14 cellular contexts compared by ENCODE assay signal in the genomic region with DNA sequence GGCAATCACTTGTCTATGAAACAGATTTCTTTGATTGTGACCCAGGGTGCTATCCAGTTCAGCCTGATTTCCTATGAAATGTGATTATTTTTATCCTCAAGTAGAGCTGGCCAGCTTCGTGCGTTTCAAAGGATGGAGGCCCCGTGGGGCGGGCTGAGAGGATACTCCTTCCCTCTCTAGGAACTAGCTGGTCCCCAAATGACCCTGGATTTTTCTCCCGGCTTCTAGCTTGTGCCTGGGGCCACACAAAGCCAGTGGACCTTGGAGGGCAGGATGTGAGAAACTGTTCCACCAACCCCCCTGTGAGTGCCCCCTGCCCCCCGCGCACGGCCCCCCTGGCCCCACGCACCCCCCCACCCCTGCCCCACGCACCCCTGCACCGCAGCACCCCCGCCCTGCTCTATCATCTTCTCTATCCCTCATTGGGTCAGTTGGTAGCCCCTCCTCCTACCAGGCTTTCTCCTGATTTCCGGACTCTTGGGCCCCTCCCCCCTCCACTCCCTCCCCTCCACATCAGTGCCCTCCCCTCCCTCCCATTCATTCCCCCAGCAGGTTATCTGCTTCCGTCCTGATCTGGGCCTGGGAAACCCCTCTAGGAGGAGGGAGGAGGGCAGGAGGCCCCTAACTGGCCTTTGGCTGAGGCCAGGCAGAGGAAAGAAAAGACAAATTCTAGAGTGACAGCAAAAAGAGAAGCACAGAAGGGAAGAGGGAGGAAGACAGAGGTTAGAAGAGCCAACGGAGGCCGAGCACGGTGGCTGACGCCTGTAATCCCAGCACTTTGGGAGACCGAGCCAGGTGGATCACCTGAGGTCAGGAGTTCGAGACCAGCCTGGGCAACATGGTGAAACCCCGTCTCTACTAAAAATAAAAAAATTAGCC. TPM values are rescaled to one million over a fixed set of nuclear protein-coding genes. Genes with fewer than 3 reads are reported as not detected.
DNase-seq lines count a peak whose midpoint lies in the region; ATAC-seq and TF ChIP-seq lines count a peak whose summit lies in the region.
"Had no signal": no experiment of that assay in that cellular context is flagged by ENCODE, and none has a peak within 500 bp of the region (broad histone marks: within the 10 kb centered on the region; RNA-seq: fewer than 3 reads in every experiment).

No MANE protein-coding gene starts in this region.

- no peaks in the 10 kb centered on the region for H3K27me3 Mint-ChIP-seq in activated naive CD4-positive, alpha-beta T cell treated with anti-CD3 and anti-CD28 coated beads, Interleukin-2, amount 10 ng/mL, durations not matched to agents 7 days and 5 days
- H3K27me3 Mint-ChIP-seq in T-cell, result peaks cover 0 to 17% of the 10 kb centered on the region in 2 donors
- no peaks in the 10 kb centered on the region for H3K27me3 Mint-ChIP-seq in endothelial cell (ENCODE audit: unreplicated experiment)
- no peaks in the 10 kb centered on the region for H3K27me3 Mint-ChIP-seq in stimulated activated naive CD8-positive, alpha-beta T cell treated with anti-CD3 and anti-CD28 coated beads, Interleukin-15, amount 100 ng/mL, for 72 hours

- TF ChIP-seq CTCF in endothelial cell (IDR thresholded peaks at IDR 0.05; ENCODE audit: unreplicated experiment), result no peak

- peak overlapping the region; percentile 87 for H3K27ac Mint-ChIP-seq in activated naive CD4-positive, alpha-beta T cell treated with anti-CD3 and anti-CD28 coated beads, Interleukin-2, amount 10 ng/mL, durations not matched to agents 7 days and 5 days
- peak overlapping the region in 1 of 2 donors; percentile 2 for H3K27ac Mint-ChIP-seq in activated naive CD4-positive, alpha-beta T cell treated with anti-CD3 and anti-CD28 coated beads, Interleukin-2, amount 50 U/mL, for 72 hours
- H3K27ac Mint-ChIP-seq in T-cell (peak overlapping the region; percentile 31 to 76), endothelial cell (ENCODE audit: unreplicated experiment) (no peak overlapping the region)
- peak overlapping the region; percentile 69 to 93 for H3K27ac Mint-ChIP-seq in stimulated activated naive CD8-positive, alpha-beta T cell treated with anti-CD3 and anti-CD28 coated beads, Interleukin-15, amount 100 ng/mL, for 72 hours

- CTCF ChIA-PET in activated naive CD4-positive, alpha-beta T cell treated with anti-CD3 and anti-CD28 coated beads, Interleukin-2, amount 10 ng/mL, durations not matched to agents 7 days and 5 days (lab: Charles Lee), result interaction anchor here (1.1 kb wide), 1 partner anchor 106 kb away, joined by 3 read pairs; no protein-coding TSS in a partner anchor
- CTCF ChIA-PET in T-cell (lab: Charles Lee), result no interaction called here

- H3K9me3 Mint-ChIP-seq in activated naive CD4-positive, alpha-beta T cell treated with anti-CD3 and anti-CD28 coated beads, Interleukin-2, amount 10 ng/mL, durations not matched to agents 7 days and 5 days, result no peaks in the 10 kb centered on the region
- no peaks in the 10 kb centered on the region for H3K9me3 Mint-ChIP-seq in activated naive CD4-positive, alpha-beta T cell treated with anti-CD3 and anti-CD28 coated beads, Interleukin-2, amount 50 U/mL, for 72 hours
- H3K9me3 Mint-ChIP-seq in T-cell (no peaks in the 10 kb centered on the region), endothelial cell (ENCODE audit: unreplicated experiment) (no peaks in the 10 kb centered on the region)
- H3K9me3 Mint-ChIP-seq in stimulated activated naive CD8-positive, alpha-beta T cell treated with anti-CD3 and anti-CD28 coated beads, Interleukin-15, amount 100 ng/mL, for 72 hours, result no peaks in the 10 kb centered on the region

- peak; percentile 29 for DNase-seq in activated naive CD4-positive, alpha-beta T cell treated with anti-CD3 and anti-CD28 coated beads, Interleukin-2, amount 10 ng/mL, durations not matched to agents 7 days and 5 days
- DNase-seq in activated naive CD4-positive, alpha-beta T cell treated with anti-CD3 and anti-CD28 coated beads, Interleukin-2, amount 50 U/mL, for 72 hours (ENCODE audit: low spot score in 2 of 2), result no peak
- DNase-seq in T-cell (no peak), endothelial cell (ENCODE audit: low spot score) (peak; percentile 37), NCI-H446 treated with DMSO at 0.1 percent for 48 hours (lab: John Stamatoyannopoulos, UW) (no peak)
- DNase-seq in stimulated activated naive CD8-positive, alpha-beta T cell treated with anti-CD3 and anti-CD28 coated beads, Interleukin-15, amount 100 ng/mL, for 72 hours, result no peak
- DNase-seq: cortex of kidney, Kasumi-1, midbrain, NCI-H187 treated with DMSO at 0.1 percent for 48 hours had no signal

- peaks cover 74% of the 10 kb centered on the region for H3K4me1 Mint-ChIP-seq in activated naive CD4-positive, alpha-beta T cell treated with anti-CD3 and anti-CD28 coated beads, Interleukin-2, amount 10 ng/mL, durations not matched to agents 7 days and 5 days
- H3K4me1 Mint-ChIP-seq in T-cell (peaks cover 37 to 54% (median 54%) of the 10 kb centered on the region in 3 donors), endothelial cell (ENCODE audit: unreplicated experiment) (peaks cover 8% of the 10 kb centered on the region)
- peaks cover 67% of the 10 kb centered on the region for H3K4me1 Mint-ChIP-seq in stimulated activated naive CD8-positive, alpha-beta T cell treated with anti-CD3 and anti-CD28 coated beads, Interleukin-15, amount 100 ng/mL, for 72 hours

- ATAC-seq in activated naive CD4-positive, alpha-beta T cell treated with anti-CD3 and anti-CD28 coated beads, Interleukin-2, amount 50 U/mL, for 72 hours, result no peak
- ATAC-seq in T-cell (replicated peaks in 1 of 4) (no peak), GM21619 (IDR thresholded peaks at IDR 0.05; ENCODE audit: unreplicated experiment) (no peak), GM19023 (IDR thresholded peaks at IDR 0.05; ENCODE audit: unreplicated experiment) (no peak)
- ATAC-seq in stimulated activated naive CD8-positive, alpha-beta T cell treated with anti-CD3 and anti-CD28 coated beads, Interleukin-15, amount 100 ng/mL, for 72 hours, result no peak
- ATAC-seq: HCT116 had no signal

- H3K36me3 Mint-ChIP-seq in activated naive CD4-positive, alpha-beta T cell treated with anti-CD3 and anti-CD28 coated beads, Interleukin-2, amount 10 ng/mL, durations not matched to agents 7 days and 5 days, result no peaks in the 10 kb centered on the region
- no peaks in the 10 kb centered on the region for H3K36me3 Mint-ChIP-seq in activated naive CD4-positive, alpha-beta T cell treated with anti-CD3 and anti-CD28 coated beads, Interleukin-2, amount 50 U/mL, for 72 hours
- no peaks in the 10 kb centered on the region for H3K36me3 Mint-ChIP-seq in T-cell
- no peaks in the 10 kb centered on the region for H3K36me3 Mint-ChIP-seq in endothelial cell (ENCODE audit: low read depth, unreplicated experiment)

- H3K4me3 Mint-ChIP-seq in activated naive CD4-positive, alpha-beta T cell treated with anti-CD3 and anti-CD28 coated beads, Interleukin-2, amount 10 ng/mL, durations not matched to agents 7 days and 5 days, result no peak overlapping the region
- H3K4me3 Mint-ChIP-seq in T-cell, result peak overlapping the region in 1 of 3 donors; percentile 26
- H3K4me3 Mint-ChIP-seq in endothelial cell (ENCODE audit: unreplicated experiment), result no peak overlapping the region
- peak overlapping the region; percentile 63 to 68 for H3K4me3 Mint-ChIP-seq in stimulated activated naive CD8-positive, alpha-beta T cell treated with anti-CD3 and anti-CD28 coated beads, Interleukin-15, amount 100 ng/mL, for 72 hours

- POLR2A ChIA-PET in T-cell (lab: Charles Lee), result no interaction called here

RNA-seq across cellular contexts. Expression of a gene that starts 3.3 kb away (rescaled TPM):
- under 1 TPM in 1 of 2 donors, not detected in 1; 0.21 TPM for total RNA-seq in activated naive CD4-positive, alpha-beta T cell treated with anti-CD3 and anti-CD28 coated beads, Interleukin-2, amount 50 U/mL, for 72 hours
- total RNA-seq in T-cell (under 1 TPM in 4 of 5 donors, not detected in 1; 0.20 to 0.84 (median 0.37) TPM), endothelial cell (ENCODE audit: unreplicated experiment) (1.7 TPM)
- total RNA-seq: pulmonary artery endothelial cell had no signal

RNA-seq across cellular contexts. Expression of a gene that starts 37.6 kb away (rescaled TPM):
- 100 to 1,000 TPM in 1 of 2 donors, 10 to 100 TPM in 1; 82.7 to 114 TPM for total RNA-seq in activated naive CD4-positive, alpha-beta T cell treated with anti-CD3 and anti-CD28 coated beads, Interleukin-2, amount 50 U/mL, for 72 hours
- total RNA-seq in T-cell (100 to 1,000 TPM; 102 to 163 (median 142) TPM), endothelial cell (ENCODE audit: unreplicated experiment) (not detected)
- total RNA-seq: pulmonary artery endothelial cell had no signal

Comparison
In these comparisons a context has a peak if more than half of its experiments do, and no peak if none do; other contexts are left out.
1. DNase-seq: peak in activated naive CD4-positive, alpha-beta T cell treated with anti-CD3 and anti-CD28 coated beads, Interleukin-2, amount 10 ng/mL, durations not matched to agents 7 days and 5 days (single experiment) and endothelial cell (single experiment); none in activated naive CD4-positive, alpha-beta T cell treated with anti-CD3 and anti-CD28 coated beads, Interleukin-2, amount 50 U/mL, for 72 hours (0 of 2), T-cell (0 of 34), stimulated activated naive CD8-positive, alpha-beta T cell treated with anti-CD3 and anti-CD28 coated beads, Interleukin-15, amount 100 ng/mL, for 72 hours (0 of 2) and NCI-H446 treated with DMSO at 0.1 percent for 48 hours (single experiment).
2. H3K4me3 Mint-ChIP-seq: peak in stimulated activated naive CD8-positive, alpha-beta T cell treated with anti-CD3 and anti-CD28 coated beads, Interleukin-15, amount 100 ng/mL, for 72 hours (2 of 2); none in activated naive CD4-positive, alpha-beta T cell treated with anti-CD3 and anti-CD28 coated beads, Interleukin-2, amount 10 ng/mL, durations not matched to agents 7 days and 5 days (single experiment) and endothelial cell (single experiment).
3. RNA of a gene that starts 37.6 kb away (total RNA-seq): 102 to 163 TPM in T-cell and 82.7 to 114 TPM in activated naive CD4-positive, alpha-beta T cell treated with anti-CD3 and anti-CD28 coated beads, Interleukin-2, amount 50 U/mL, for 72 hours; not detected in endothelial cell (single experiment); every median in the first group is over 10 times any median in the second.